ENCODE assay signal across 27 cellular contexts in genomic region chr17:8485491-8485890, GRCh38.
"Had no signal": no experiment of that assay in that cellular context is flagged by ENCODE, and none has a peak within 500 bp of the region (broad histone marks: within the 10 kb centered on the region; RNA-seq: fewer than 3 reads in every experiment).

No MANE protein-coding gene starts in this region.

- H3K27ac Mint-ChIP-seq: naive thymus-derived CD8-positive, alpha-beta T cell; nephron progenitor cell; stimulated activated effector memory CD8-positive, alpha-beta T cell treated with anti-CD3 and anti-CD28 coated beads, Interleukin-12 subunit alpha, Interleukin-12 subunit beta, amount 100 ng/mL, for 72 hours had no signal

- H3K4me3 Mint-ChIP-seq: naive thymus-derived CD8-positive, alpha-beta T cell; nephron progenitor cell; stimulated activated effector memory CD8-positive, alpha-beta T cell treated with anti-CD3 and anti-CD28 coated beads, Interleukin-12 subunit alpha, Interleukin-12 subunit beta, amount 100 ng/mL, for 72 hours had no signal

- H3K4me3 ChIP-seq: dorsolateral prefrontal cortex, gastrocnemius medialis, heart left ventricle, hepatocyte, left lung, stomach, thyroid gland, vagina had no signal

- H3K27me3 Mint-ChIP-seq: naive thymus-derived CD8-positive, alpha-beta T cell had no signal

- H3K9me3 ChIP-seq: gastrocnemius medialis, thyroid gland, vagina had no signal

- H3K4me1 Mint-ChIP-seq: nephron progenitor cell; stimulated activated effector memory CD8-positive, alpha-beta T cell treated with anti-CD3 and anti-CD28 coated beads, Interleukin-12 subunit alpha, Interleukin-12 subunit beta, amount 100 ng/mL, for 72 hours had no signal

- H3K4me1 ChIP-seq: gastrocnemius medialis, left lung, thyroid gland, vagina had no signal

- DNase-seq: dorsolateral prefrontal cortex; effector CD4-positive, alpha-beta T cell; foreskin fibroblast; gastrocnemius medialis; heart left ventricle; left cardiac atrium; left lung; mesendoderm; midbrain; naive thymus-derived CD8-positive, alpha-beta T cell; nephron progenitor cell; nucleus accumbens; posterior cingulate gyrus; retina; stimulated activated CD4-positive, alpha-beta T cell treated with anti-CD3 and anti-CD28 coated beads, Interleukin-2, amount 100 ng/mL, for 24 hours; stimulated activated CD4-positive, alpha-beta T cell treated with anti-CD3 and anti-CD28 coated beads, Interleukin-4, amount 100 ng/mL, for 24 hours; stimulated activated naive CD4-positive, alpha-beta T cell treated with Interleukin-2 at 50 U/mL for 16 hours; stomach; thyroid gland; trophoblast cell had no signal

- ATAC-seq: esophagus mucosa; gastrocnemius medialis; heart left ventricle; left cardiac atrium; left lung; naive thymus-derived CD8-positive, alpha-beta T cell; sciatic nerve; stimulated activated effector memory CD8-positive, alpha-beta T cell treated with anti-CD3 and anti-CD28 coated beads, Interleukin-12 subunit alpha, Interleukin-12 subunit beta, amount 100 ng/mL, for 72 hours had no signal

- FAIRE-seq: colon had no signal

- H3K4me2 ChIP-seq: hepatocyte had no signal

- H3K27me3 ChIP-seq: dorsolateral prefrontal cortex, gastrocnemius medialis, heart left ventricle, hepatocyte, left lung, stomach, thyroid gland, vagina had no signal

- H3K27ac ChIP-seq: dorsolateral prefrontal cortex, epithelial cell of prostate, gastrocnemius medialis, heart left ventricle, hepatocyte, left lung, stomach, thyroid gland, vagina had no signal
